11 cellular contexts compared by ENCODE assay signal in genomic region chr19:48726573-48726972, GRCh38. TPM values are rescaled to one million over a fixed set of nuclear protein-coding genes. Genes with fewer than 3 reads are reported as not detected.
DNase-seq lines count a peak whose midpoint lies in the region; ATAC-seq lines count a peak whose summit lies in the region.
"Had no signal": no experiment of that assay in that cellular context is flagged by ENCODE, and none has a peak within 500 bp of the region (broad histone marks: within the 10 kb centered on the region; RNA-seq: fewer than 3 reads in every experiment).

No MANE protein-coding gene starts in this region.

- no peaks in the 10 kb centered on the region for H3K79me2 ChIP-seq in Karpas-422 (ENCODE audit: low read length)

- H2AFZ ChIP-seq in Karpas-422 (ENCODE audit: low read length): peak overlapping the region; percentile 57

- peak; percentile 9 to 46 for ATAC-seq in CD4-positive, CD25-positive, alpha-beta regulatory T cell (ENCODE audit: low read depth in 2 of 2)
- ATAC-seq in activated T-helper 17 cell treated with anti-CD3 and anti-CD28 coated beads, Interleukin-2, amount 50 U/mL, for 72 hours (replicated peaks): peak; percentile 70
- ATAC-seq in naive B cell (ENCODE audit: low read depth in 2 of 2): peak; percentile 70 to 79
- no peak for ATAC-seq in HG02642 (IDR thresholded peaks at IDR 0.05; ENCODE audit: poor library complexity, unreplicated experiment)

- H3K9me3 ChIP-seq in CD4-positive, CD25-positive, alpha-beta regulatory T cell (ENCODE audit: control insufficient read depth in 2 of 2, low read length in 2 of 2): no peaks in the 10 kb centered on the region
- peaks cover 10% of the 10 kb centered on the region for H3K9me3 ChIP-seq in Karpas-422 (ENCODE audit: low read length)
- H3K9me3 ChIP-seq: adrenal gland had no signal

- H3K36me3 ChIP-seq in CD4-positive, CD25-positive, alpha-beta regulatory T cell (ENCODE audit: control insufficient read depth, insufficient read depth, low read length): no peaks in the 10 kb centered on the region
- no peaks in the 10 kb centered on the region for H3K36me3 ChIP-seq in Karpas-422 (ENCODE audit: insufficient read depth, low read length)

- no peak overlapping the region for H3K9ac ChIP-seq in Karpas-422 (ENCODE audit: low read length)

- peak overlapping the region; percentile 53 to 92 (median 74) for H3K27ac Mint-ChIP-seq in CD4-positive, CD25-positive, alpha-beta regulatory T cell
- peak overlapping the region; percentile 79 for H3K27ac Mint-ChIP-seq in activated T-helper 17 cell treated with anti-CD3 and anti-CD28 coated beads, Interleukin-2, amount 50 U/mL, for 72 hours
- peak overlapping the region; percentile 59 to 97 (median 82) for H3K27ac Mint-ChIP-seq in naive B cell

- peak overlapping the region in 3 of 4 donors; percentile 44 to 66 (median 53) for H3K4me3 Mint-ChIP-seq in CD4-positive, CD25-positive, alpha-beta regulatory T cell
- peak overlapping the region; percentile 40 for H3K4me3 Mint-ChIP-seq in activated T-helper 17 cell treated with anti-CD3 and anti-CD28 coated beads, Interleukin-2, amount 50 U/mL, for 72 hours
- peak overlapping the region in 4 of 8 donors; percentile 2 to 43 (median 27) for H3K4me3 Mint-ChIP-seq in naive B cell

- no peaks in the 10 kb centered on the region for H3K9me2 ChIP-seq in Karpas-422 (replicated peaks; ENCODE audit: insufficient read depth, low read length)

- peaks cover 11% of the 10 kb centered on the region for H3K4me1 ChIP-seq in CD4-positive, CD25-positive, alpha-beta regulatory T cell (ENCODE audit: control insufficient read depth, insufficient read depth, low read length, poor library complexity, severe bottlenecking)
- no peaks in the 10 kb centered on the region; the same call in 1 of the 2 replicates for H3K4me1 ChIP-seq in Karpas-422 (ENCODE audit: low read length)

- peak in 2 of 3 donors; percentile 61 to 76 for DNase-seq in CD4-positive, CD25-positive, alpha-beta regulatory T cell
- DNase-seq in Karpas-422: peak; percentile 88
- peak; percentile 37 for DNase-seq in naive B cell
- DNase-seq in NCI-H1105 treated with DMSO at 0.1 percent for 48 hours (lab: John Stamatoyannopoulos, UW): no peak
- DNase-seq in epidermal melanocyte (ENCODE audit: insufficient read length, low spot score): no peak
- no peak for DNase-seq in T-helper 9 cell
- DNase-seq: NCI-H2029 had no signal

- H3K27me3 Mint-ChIP-seq in CD4-positive, CD25-positive, alpha-beta regulatory T cell: no peaks in the 10 kb centered on the region
- no peaks in the 10 kb centered on the region for H3K27me3 Mint-ChIP-seq in activated T-helper 17 cell treated with anti-CD3 and anti-CD28 coated beads, Interleukin-2, amount 50 U/mL, for 72 hours
- H3K27me3 Mint-ChIP-seq in naive B cell: peaks cover 0 to 5% (median 0%) of the 10 kb centered on the region in 3 donors

- no peaks in the 10 kb centered on the region for H3K27me3 ChIP-seq in CD4-positive, CD25-positive, alpha-beta regulatory T cell (ENCODE audit: control insufficient read depth, insufficient read depth, low read length)
- H3K27me3 ChIP-seq in Karpas-422 (ENCODE audit: low read length): no peaks in the 10 kb centered on the region
- H3K27me3 ChIP-seq: adrenal gland had no signal

- no peaks in the 10 kb centered on the region for H4K20me1 ChIP-seq in Karpas-422 (ENCODE audit: insufficient read depth, low read depth, low read length)

- peaks cover 12% of the 10 kb centered on the region for H3K36me3 Mint-ChIP-seq in CD4-positive, CD25-positive, alpha-beta regulatory T cell
- H3K36me3 Mint-ChIP-seq in activated T-helper 17 cell treated with anti-CD3 and anti-CD28 coated beads, Interleukin-2, amount 50 U/mL, for 72 hours (ENCODE audit: low read depth): no peaks in the 10 kb centered on the region
- peaks cover 13 to 20% of the 10 kb centered on the region in 2 donors for H3K36me3 Mint-ChIP-seq in naive B cell

- H3K4me3 ChIP-seq in CD4-positive, CD25-positive, alpha-beta regulatory T cell (ENCODE audit: low read depth, low read length): no peak overlapping the region
- peak overlapping the region; percentile 23; the same call in 1 of the 2 replicates for H3K4me3 ChIP-seq in Karpas-422 (ENCODE audit: low read length)
- H3K4me3 ChIP-seq: adrenal gland had no signal

- no peak overlapping the region for H3K27ac ChIP-seq in CD4-positive, CD25-positive, alpha-beta regulatory T cell (ENCODE audit: insufficient read depth, low read length, poor library complexity, severe bottlenecking)
- no peak overlapping the region for H3K27ac ChIP-seq in Karpas-422 (ENCODE audit: low read length)

- H3K4me1 Mint-ChIP-seq in CD4-positive, CD25-positive, alpha-beta regulatory T cell: peaks cover 14 to 25% (median 19%) of the 10 kb centered on the region in 4 donors
- H3K4me1 Mint-ChIP-seq in activated T-helper 17 cell treated with anti-CD3 and anti-CD28 coated beads, Interleukin-2, amount 50 U/mL, for 72 hours: peaks cover 18% of the 10 kb centered on the region
- peaks cover 20 to 26% (median 24%) of the 10 kb centered on the region in 3 donors for H3K4me1 Mint-ChIP-seq in naive B cell

- H3K9me3 Mint-ChIP-seq in CD4-positive, CD25-positive, alpha-beta regulatory T cell: peaks cover 3 to 14% (median 9%) of the 10 kb centered on the region in 7 donors
- peaks cover 13% of the 10 kb centered on the region for H3K9me3 Mint-ChIP-seq in activated T-helper 17 cell treated with anti-CD3 and anti-CD28 coated beads, Interleukin-2, amount 50 U/mL, for 72 hours
- H3K9me3 Mint-ChIP-seq in naive B cell: peaks cover 12 to 26% (median 19%) of the 10 kb centered on the region in 7 donors

- H3K4me2 ChIP-seq in Karpas-422 (ENCODE audit: low read depth, low read length, poor library complexity, severe bottlenecking): no peak overlapping the region

RNA-seq across cellular contexts. Expression of gene MAMSTR, which starts 7.0 kb away (rescaled TPM):
- total RNA-seq in CD4-positive, CD25-positive, alpha-beta regulatory T cell: 1.1 TPM
- polyA plus RNA-seq in CD4-positive, CD25-positive, alpha-beta regulatory T cell: under 1 TPM; 0.17 to 0.40 (median 0.30) TPM
- 0.58 and 0.78 TPM in 2 replicates for total RNA-seq in Karpas-422 (2014; rRNA removed; shearing (Covaris generic); ENCODE audit: low replicate concordance)
- 1 to 10 TPM; 1.1 to 1.7 TPM for total RNA-seq in activated T-helper 17 cell treated with anti-CD3 and anti-CD28 coated beads, Interleukin-2, amount 50 U/mL, for 72 hours
- under 1 TPM in 5 of 6 donors, not detected in 1; 0.21 to 0.70 (median 0.31) TPM for polyA plus RNA-seq in naive B cell (ENCODE audit: low read depth in 6 of 6)

RNA-seq across cellular contexts. Expression of gene RASIP1, which starts 13.8 kb away (rescaled TPM):
- total RNA-seq in CD4-positive, CD25-positive, alpha-beta regulatory T cell: 0.22 TPM
- under 1 TPM; 0.13 to 0.55 (median 0.18) TPM for polyA plus RNA-seq in CD4-positive, CD25-positive, alpha-beta regulatory T cell
- not detected in 2 replicates for total RNA-seq in Karpas-422 (2014; rRNA removed; shearing (Covaris generic); ENCODE audit: low replicate concordance)
- total RNA-seq in activated T-helper 17 cell treated with anti-CD3 and anti-CD28 coated beads, Interleukin-2, amount 50 U/mL, for 72 hours: under 1 TPM; 0.19 to 0.67 TPM
- under 1 TPM in 1 of 6 donors, not detected in 5; 0.48 TPM for polyA plus RNA-seq in naive B cell (ENCODE audit: low read depth in 6 of 6)

RNA-seq across cellular contexts. Expression of gene IZUMO1, which starts 20.1 kb away (rescaled TPM):
- total RNA-seq in CD4-positive, CD25-positive, alpha-beta regulatory T cell: not detected
- not detected for polyA plus RNA-seq in CD4-positive, CD25-positive, alpha-beta regulatory T cell
- total RNA-seq in Karpas-422 (2014; rRNA removed; shearing (Covaris generic); ENCODE audit: low replicate concordance): not detected in 2 replicates
- total RNA-seq in activated T-helper 17 cell treated with anti-CD3 and anti-CD28 coated beads, Interleukin-2, amount 50 U/mL, for 72 hours: not detected
- polyA plus RNA-seq in naive B cell (ENCODE audit: low read depth in 6 of 6): not detected
- total RNA-seq: T-helper 1 cell treated with Interleukin-12 subunit alpha and Interleukin-12 subunit beta and Interleukin-4 antibody, amounts not matched to agents 30 ng/mL and 1 ng/mL, for 36 hours had no signal

RNA-seq across cellular contexts. Expression of gene FUT1, which starts 25.9 kb away (rescaled TPM):
- not detected for total RNA-seq in CD4-positive, CD25-positive, alpha-beta regulatory T cell
- under 1 TPM in 2 of 4 donors, not detected in 2; 0.06 to 0.14 TPM for polyA plus RNA-seq in CD4-positive, CD25-positive, alpha-beta regulatory T cell
- not detected in 2 replicates for total RNA-seq in Karpas-422 (2014; rRNA removed; shearing (Covaris generic); ENCODE audit: low replicate concordance)
- under 1 TPM; 0.30 to 0.40 TPM for total RNA-seq in activated T-helper 17 cell treated with anti-CD3 and anti-CD28 coated beads, Interleukin-2, amount 50 U/mL, for 72 hours
- not detected for polyA plus RNA-seq in naive B cell (ENCODE audit: low read depth in 6 of 6)

RNA-seq across cellular contexts. Expression of gene FGF21, which starts 28.8 kb away (rescaled TPM):
- not detected for total RNA-seq in CD4-positive, CD25-positive, alpha-beta regulatory T cell
- polyA plus RNA-seq in CD4-positive, CD25-positive, alpha-beta regulatory T cell: not detected
- not detected in 2 replicates for total RNA-seq in Karpas-422 (2014; rRNA removed; shearing (Covaris generic); ENCODE audit: low replicate concordance)
- not detected for total RNA-seq in activated T-helper 17 cell treated with anti-CD3 and anti-CD28 coated beads, Interleukin-2, amount 50 U/mL, for 72 hours
- polyA plus RNA-seq in naive B cell (ENCODE audit: low read depth in 6 of 6): not detected
- total RNA-seq: adrenal gland; T-helper 1 cell treated with Interleukin-12 subunit alpha and Interleukin-12 subunit beta and Interleukin-4 antibody, amounts not matched to agents 30 ng/mL and 1 ng/mL, for 36 hours had no signal
- polyA plus RNA-seq: adrenal gland had no signal

Comparison
In these comparisons a context has a peak if more than half of its experiments do, and no peak if none do; other contexts are left out.
1. DNase-seq: peak in CD4-positive, CD25-positive, alpha-beta regulatory T cell (2 of 3), Karpas-422 (single experiment) and naive B cell (single experiment); none in NCI-H1105 treated with DMSO at 0.1 percent for 48 hours (single experiment), epidermal melanocyte (single experiment) and T-helper 9 cell (single experiment).
2. Peak in every context shown above with its lines, with median percentiles within 50 percentile points of each other: H3K27ac Mint-ChIP-seq.